16 cellular contexts compared by ENCODE assay signal in genomic region chr2:240603081-240603835, GRCh38. TPM values are rescaled to one million over a fixed set of nuclear protein-coding genes. Genes with fewer than 3 reads are reported as not detected.
DNase-seq lines count a peak whose midpoint lies in the region; ATAC-seq and TF ChIP-seq lines count a peak whose summit lies in the region.
"Had no signal": no experiment of that assay in that cellular context is flagged by ENCODE, and none has a peak within 500 bp of the region (broad histone marks: within the 10 kb centered on the region; RNA-seq: fewer than 3 reads in every experiment).

No MANE protein-coding gene starts in this region.

- peaks cover 5% of the 10 kb centered on the region for H3K4me1 Mint-ChIP-seq in mesothelial cell of epicardium

- ATAC-seq in GM21526 (IDR thresholded peaks at IDR 0.05; ENCODE audit: low FRiP score, unreplicated experiment) (no peak), HG02623 (IDR thresholded peaks at IDR 0.05; ENCODE audit: unreplicated experiment) (no peak)
- ATAC-seq: activated CD8-positive, alpha-beta T cell treated with anti-CD3 and anti-CD28 coated beads for 36 hours had no signal

- peak overlapping the region; percentile 12 for H3K27ac Mint-ChIP-seq in mesothelial cell of epicardium
- H3K27ac Mint-ChIP-seq: activated CD8-positive, alpha-beta T cell treated with anti-CD3 and anti-CD28 coated beads for 36 hours; nephron progenitor cell had no signal

- no peaks in the 10 kb centered on the region for H3K36me3 Mint-ChIP-seq in mesothelial cell of epicardium

- no peak for TF ChIP-seq CTCF in mesothelial cell of epicardium (IDR thresholded peaks at IDR 0.05; ENCODE audit: unreplicated experiment)

- no peaks in the 10 kb centered on the region for H3K9me3 Mint-ChIP-seq in mesothelial cell of epicardium
- H3K9me3 Mint-ChIP-seq: activated CD8-positive, alpha-beta T cell treated with anti-CD3 and anti-CD28 coated beads for 36 hours; nephron progenitor cell had no signal

- no peak overlapping the region for H3K4me3 Mint-ChIP-seq in mesothelial cell of epicardium
- H3K4me3 Mint-ChIP-seq: activated CD8-positive, alpha-beta T cell treated with anti-CD3 and anti-CD28 coated beads for 36 hours; nephron progenitor cell had no signal

- H3K27me3 Mint-ChIP-seq in mesothelial cell of epicardium (ENCODE audit: low read depth) = no peaks in the 10 kb centered on the region
- H3K27me3 Mint-ChIP-seq: activated CD8-positive, alpha-beta T cell treated with anti-CD3 and anti-CD28 coated beads for 36 hours had no signal

- DNase-seq in stimulated activated CD4-positive, alpha-beta T cell treated with anti-CD3 and anti-CD28 coated beads, Interleukin-4, amount 100 ng/mL, for 1 hour = peak; percentile 0
- DNase-seq in stimulated activated CD4-positive, alpha-beta T cell treated with anti-CD3 and anti-CD28 coated beads, Interleukin-1b, Interleukin-23, amount 100 ng/mL, for 48 hours = no peak
- DNase-seq in mesothelial cell of epicardium (ENCODE audit: low spot score in 2 of 2, unreplicated experiment in 2 of 2) (peak in 1 of 2 experiments; percentile 10), NCI-H2227 (lab: John Stamatoyannopoulos, UW; ENCODE audit: unreplicated experiment) (no peak)
- DNase-seq: activated CD8-positive, alpha-beta T cell treated with anti-CD3 and anti-CD28 coated beads for 36 hours; COR-L47; mesendoderm; NCI-H1048; NCI-H2081; NCI-H510A; nephron progenitor cell; SHP77 treated with DMSO at 0.1 percent for 48 hours; stimulated activated CD4-positive, alpha-beta T cell treated with anti-CD3 and anti-CD28 coated beads, Interleukin-2, amount 100 ng/mL, for 24 hours had no signal

RNA-seq across cellular contexts. Expression of gene CAPN10, which starts 16.7 kb away (rescaled TPM):
- total RNA-seq in mesothelial cell of epicardium = 58.3 to 60.3 TPM (median 58.6 TPM) in 3 replicates

RNA-seq across cellular contexts. Expression of gene GPR35, which starts 22.0 kb away (rescaled TPM):
- 5.4 to 6.0 TPM (median 6.0 TPM) in 3 replicates for total RNA-seq in mesothelial cell of epicardium
- total RNA-seq: ascending aorta had no signal

RNA-seq across cellular contexts. Expression of gene RNPEPL1, which starts 35.0 kb away (rescaled TPM):
- 26.4 to 28.3 TPM (median 28.3 TPM) in 3 replicates for total RNA-seq in mesothelial cell of epicardium

RNA-seq across cellular contexts. Expression of gene DUSP28, which starts 43.1 kb away (rescaled TPM):
- 4.3 to 6.2 TPM (median 5.9 TPM) in 3 replicates for total RNA-seq in mesothelial cell of epicardium

RNA-seq across cellular contexts. Expression of gene ANKMY1, which starts 45.5 kb away (rescaled TPM):
- total RNA-seq in mesothelial cell of epicardium = 25.9 to 29.8 TPM (median 27.3 TPM) in 3 replicates
